In the genomic region with DNA sequence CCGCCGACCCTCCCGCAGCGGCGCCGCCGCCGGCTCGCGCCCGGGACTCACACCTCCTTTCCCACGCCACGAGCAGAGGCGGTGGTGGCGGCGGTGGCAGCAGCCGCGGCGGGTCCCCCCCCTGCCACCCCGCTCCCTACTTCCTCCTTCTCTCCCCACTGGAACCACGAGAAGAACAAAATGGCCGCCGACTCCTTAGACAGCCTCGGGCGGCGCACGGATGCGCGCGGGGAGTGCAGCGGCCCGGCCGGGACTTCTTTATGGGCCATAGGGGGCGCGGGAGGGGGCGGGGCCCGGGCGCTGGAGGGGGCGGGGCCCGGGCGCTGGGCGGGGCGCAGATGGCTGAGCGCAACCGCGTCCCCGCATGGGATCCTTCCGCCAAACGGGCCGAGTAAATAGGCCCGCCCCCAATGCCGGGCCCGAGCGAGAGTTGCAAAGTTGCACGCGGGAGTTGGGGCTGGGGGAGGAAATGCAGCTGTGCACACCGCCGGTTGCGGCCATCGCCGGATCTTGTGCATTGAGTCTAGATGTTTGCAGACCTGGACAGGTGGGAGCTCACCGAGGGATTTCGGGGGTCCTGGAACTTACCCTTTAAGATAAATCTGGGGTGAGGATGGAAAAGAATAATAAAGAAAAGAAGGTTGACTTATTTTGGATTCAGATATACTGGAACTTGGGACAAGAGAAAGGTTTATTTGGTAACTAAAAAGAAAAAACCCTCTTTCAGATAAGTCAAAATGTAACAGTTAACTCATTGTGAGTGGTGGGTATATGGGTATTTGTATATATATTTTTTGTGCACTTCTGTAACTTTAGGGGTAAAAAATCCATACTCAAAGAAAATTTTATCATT, we compare ENCODE assay signal across 1 cellular context.
TF ChIP-seq lines count a peak whose summit lies in the region.

TSS of gene PPP1CC (minus strand) at position 174 of the 853 bp plus-strand sequence. CDS start 184 bp downstream, outside the sequence.

TF ChIP-seq in K562, 482 proteins besides CTCF, POLR2A, EP300 and RAD21 (continued from another document and continues in another):
- TF ChIP-seq FOSL1 (tag; conservative IDR thresholded peaks at IDR 0.05) (peak; percentile 30; the same call in 1 of the 2 replicates), PRMT5 (CRISPR knock-in tag; IDR thresholded peaks at IDR 0.05) (no peak), TAF1 (IDR thresholded peaks at IDR 0.05; ENCODE audit: control insufficient read depth, extremely low read depth, insufficient read depth, low read length, severe bottlenecking) (peak; percentile 97), ZC3H4 (CRISPR knock-in tag; IDR thresholded peaks at IDR 0.05; ENCODE audit: borderline replicate concordance) (no peak), POLR2AphosphoS5 (IDR thresholded peaks at IDR 0.05; ENCODE audit: control insufficient read depth, insufficient read depth, low read depth, low read length) (peak; percentile 88), FOXK1 (CRISPR knock-in tag; IDR thresholded peaks at IDR 0.05; ENCODE audit: borderline replicate concordance) (no peak), CEBPG (CRISPR knock-in tag; IDR thresholded peaks at IDR 0.05) (no peak), CEBPG (tag; conservative IDR thresholded peaks at IDR 0.05 in 1 of 2, IDR thresholded peaks at IDR 0.05 in 1 of 2) (0 out of 4 replicates have a peak, but pooled peaks of 1 of the 2 experiments have one; percentile 7), ZC3H8 (IDR thresholded peaks at IDR 0.05) (no peak), FOXP1 (CRISPR knock-in tag; IDR thresholded peaks at IDR 0.05) (no peak), NR4A1 (CRISPR knock-in tag; IDR thresholded peaks at IDR 0.05) (no peak), NR4A1 (tag; IDR thresholded peaks at IDR 0.05) (no peak), HMGN3 (IDR thresholded peaks at IDR 0.05; ENCODE audit: borderline replicate concordance, extremely low read depth, insufficient read length, low read depth, low read length) (no peak), TFE3 (CRISPR knock-in tag; IDR thresholded peaks at IDR 0.05) (no peak), LCOR (CRISPR knock-in tag; IDR thresholded peaks at IDR 0.05) (0 out of 2 replicates have a peak, but pooled peaks have one; percentile 12), ZFP36 (IDR thresholded peaks at IDR 0.05; ENCODE audit: low read depth, low read length, partially characterized antibody) (no peak), ZBTB11 (CRISPR knock-in tag; IDR thresholded peaks at IDR 0.05) (0 out of 6 replicates have a peak, but pooled peaks of 1 of the 3 experiments have one; percentile 36), IRF1 (CRISPR knock-in tag; IDR thresholded peaks at IDR 0.05; ENCODE audit: borderline replicate concordance) (no peak), ATF1 (CRISPR knock-in tag; IDR thresholded peaks at IDR 0.05) (peak; percentile 16; the same call in 1 of the 2 replicates), ATF1 (tag; IDR thresholded peaks at IDR 0.05) (peak; percentile 27; the same call in 1 of the 2 replicates), ZNF785 (CRISPR knock-in tag; IDR thresholded peaks at IDR 0.05) (no peak), ZNF239 (CRISPR knock-in tag; IDR thresholded peaks at IDR 0.05) (no peak), RBM15 (IDR thresholded peaks at IDR 0.05; ENCODE audit: insufficient read depth, low read length) (no peak), HIVEP1 (CRISPR knock-in tag; IDR thresholded peaks at IDR 0.05) (no peak), EGR1 (conservative IDR thresholded peaks at IDR 0.05) (peak; percentile 13; the same call in 1 of the 2 replicates), ELK3 (CRISPR knock-in tag; IDR thresholded peaks at IDR 0.05) (no peak), RNF219 (CRISPR knock-in tag; IDR thresholded peaks at IDR 0.05) (no peak), ASH1L (IDR thresholded peaks at IDR 0.05; ENCODE audit: borderline replicate concordance, low read depth, partially characterized antibody) (no peak), TCF7L2 (IDR thresholded peaks at IDR 0.05; ENCODE audit: low read depth, low read length) (no peak), HDAC2 (IDR thresholded peaks at IDR 0.05) (0 out of 2 replicates have a peak, but pooled peaks have one; percentile 40), RNF2 (IDR thresholded peaks at IDR 0.05) (0 out of 2 replicates have a peak, but pooled peaks have one; percentile 17)
- TF ChIP-seq, protein P1, sequence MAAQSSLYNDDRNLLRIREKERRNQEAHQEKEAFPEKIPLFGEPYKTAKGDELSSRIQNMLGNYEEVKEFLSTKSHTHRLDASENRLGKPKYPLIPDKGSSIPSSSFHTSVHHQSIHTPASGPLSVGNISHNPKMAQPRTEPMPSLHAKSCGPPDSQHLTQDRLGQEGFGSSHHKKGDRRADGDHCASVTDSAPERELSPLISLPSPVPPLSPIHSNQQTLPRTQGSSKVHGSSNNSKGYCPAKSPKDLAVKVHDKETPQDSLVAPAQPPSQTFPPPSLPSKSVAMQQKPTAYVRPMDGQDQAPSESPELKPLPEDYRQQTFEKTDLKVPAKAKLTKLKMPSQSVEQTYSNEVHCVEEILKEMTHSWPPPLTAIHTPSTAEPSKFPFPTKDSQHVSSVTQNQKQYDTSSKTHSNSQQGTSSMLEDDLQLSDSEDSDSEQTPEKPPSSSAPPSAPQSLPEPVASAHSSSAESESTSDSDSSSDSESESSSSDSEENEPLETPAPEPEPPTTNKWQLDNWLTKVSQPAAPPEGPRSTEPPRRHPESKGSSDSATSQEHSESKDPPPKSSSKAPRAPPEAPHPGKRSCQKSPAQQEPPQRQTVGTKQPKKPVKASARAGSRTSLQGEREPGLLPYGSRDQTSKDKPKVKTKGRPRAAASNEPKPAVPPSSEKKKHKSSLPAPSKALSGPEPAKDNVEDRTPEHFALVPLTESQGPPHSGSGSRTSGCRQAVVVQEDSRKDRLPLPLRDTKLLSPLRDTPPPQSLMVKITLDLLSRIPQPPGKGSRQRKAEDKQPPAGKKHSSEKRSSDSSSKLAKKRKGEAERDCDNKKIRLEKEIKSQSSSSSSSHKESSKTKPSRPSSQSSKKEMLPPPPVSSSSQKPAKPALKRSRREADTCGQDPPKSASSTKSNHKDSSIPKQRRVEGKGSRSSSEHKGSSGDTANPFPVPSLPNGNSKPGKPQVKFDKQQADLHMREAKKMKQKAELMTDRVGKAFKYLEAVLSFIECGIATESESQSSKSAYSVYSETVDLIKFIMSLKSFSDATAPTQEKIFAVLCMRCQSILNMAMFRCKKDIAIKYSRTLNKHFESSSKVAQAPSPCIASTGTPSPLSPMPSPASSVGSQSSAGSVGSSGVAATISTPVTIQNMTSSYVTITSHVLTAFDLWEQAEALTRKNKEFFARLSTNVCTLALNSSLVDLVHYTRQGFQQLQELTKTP (IDR thresholded peaks at IDR 0.05; ENCODE audit: low read depth in 1 of 2, partially characterized antibody in 2 of 2): peak in 1 of 2 experiments; percentile 25
- TF ChIP-seq, protein P2, sequence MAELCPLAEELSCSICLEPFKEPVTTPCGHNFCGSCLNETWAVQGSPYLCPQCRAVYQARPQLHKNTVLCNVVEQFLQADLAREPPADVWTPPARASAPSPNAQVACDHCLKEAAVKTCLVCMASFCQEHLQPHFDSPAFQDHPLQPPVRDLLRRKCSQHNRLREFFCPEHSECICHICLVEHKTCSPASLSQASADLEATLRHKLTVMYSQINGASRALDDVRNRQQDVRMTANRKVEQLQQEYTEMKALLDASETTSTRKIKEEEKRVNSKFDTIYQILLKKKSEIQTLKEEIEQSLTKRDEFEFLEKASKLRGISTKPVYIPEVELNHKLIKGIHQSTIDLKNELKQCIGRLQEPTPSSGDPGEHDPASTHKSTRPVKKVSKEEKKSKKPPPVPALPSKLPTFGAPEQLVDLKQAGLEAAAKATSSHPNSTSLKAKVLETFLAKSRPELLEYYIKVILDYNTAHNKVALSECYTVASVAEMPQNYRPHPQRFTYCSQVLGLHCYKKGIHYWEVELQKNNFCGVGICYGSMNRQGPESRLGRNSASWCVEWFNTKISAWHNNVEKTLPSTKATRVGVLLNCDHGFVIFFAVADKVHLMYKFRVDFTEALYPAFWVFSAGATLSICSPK (IDR thresholded peaks at IDR 0.05; ENCODE audit: borderline replicate concordance): no peak
- TF ChIP-seq, protein P3, sequence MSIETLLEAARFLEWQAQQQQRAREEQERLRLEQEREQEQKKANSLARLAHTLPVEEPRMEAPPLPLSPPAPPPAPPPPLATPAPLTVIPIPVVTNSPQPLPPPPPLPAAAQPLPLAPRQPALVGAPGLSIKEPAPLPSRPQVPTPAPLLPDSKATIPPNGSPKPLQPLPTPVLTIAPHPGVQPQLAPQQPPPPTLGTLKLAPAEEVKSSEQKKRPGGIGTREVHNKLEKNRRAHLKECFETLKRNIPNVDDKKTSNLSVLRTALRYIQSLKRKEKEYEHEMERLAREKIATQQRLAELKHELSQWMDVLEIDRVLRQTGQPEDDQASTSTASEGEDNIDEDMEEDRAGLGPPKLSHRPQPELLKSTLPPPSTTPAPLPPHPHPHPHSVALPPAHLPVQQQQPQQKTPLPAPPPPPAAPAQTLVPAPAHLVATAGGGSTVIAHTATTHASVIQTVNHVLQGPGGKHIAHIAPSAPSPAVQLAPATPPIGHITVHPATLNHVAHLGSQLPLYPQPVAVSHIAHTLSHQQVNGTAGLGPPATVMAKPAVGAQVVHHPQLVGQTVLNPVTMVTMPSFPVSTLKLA (conservative IDR thresholded peaks at IDR 0.05): peak; percentile 30 to 49; a peak in 2 of 4 replicates
- TF ChIP-seq, protein P4, sequence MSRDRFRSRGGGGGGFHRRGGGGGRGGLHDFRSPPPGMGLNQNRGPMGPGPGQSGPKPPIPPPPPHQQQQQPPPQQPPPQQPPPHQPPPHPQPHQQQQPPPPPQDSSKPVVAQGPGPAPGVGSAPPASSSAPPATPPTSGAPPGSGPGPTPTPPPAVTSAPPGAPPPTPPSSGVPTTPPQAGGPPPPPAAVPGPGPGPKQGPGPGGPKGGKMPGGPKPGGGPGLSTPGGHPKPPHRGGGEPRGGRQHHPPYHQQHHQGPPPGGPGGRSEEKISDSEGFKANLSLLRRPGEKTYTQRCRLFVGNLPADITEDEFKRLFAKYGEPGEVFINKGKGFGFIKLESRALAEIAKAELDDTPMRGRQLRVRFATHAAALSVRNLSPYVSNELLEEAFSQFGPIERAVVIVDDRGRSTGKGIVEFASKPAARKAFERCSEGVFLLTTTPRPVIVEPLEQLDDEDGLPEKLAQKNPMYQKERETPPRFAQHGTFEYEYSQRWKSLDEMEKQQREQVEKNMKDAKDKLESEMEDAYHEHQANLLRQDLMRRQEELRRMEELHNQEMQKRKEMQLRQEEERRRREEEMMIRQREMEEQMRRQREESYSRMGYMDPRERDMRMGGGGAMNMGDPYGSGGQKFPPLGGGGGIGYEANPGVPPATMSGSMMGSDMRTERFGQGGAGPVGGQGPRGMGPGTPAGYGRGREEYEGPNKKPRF (IDR thresholded peaks at IDR 0.05; ENCODE audit: low read depth, low read length): no peak
